8 cellular contexts compared by ENCODE assay signal in genomic region chr18:12038661-12039417, GRCh38. TPM values are rescaled to one million over a fixed set of nuclear protein-coding genes. Genes with fewer than 3 reads are reported as not detected.
DNase-seq lines count a peak whose midpoint lies in the region; ATAC-seq and TF ChIP-seq lines count a peak whose summit lies in the region.

No MANE protein-coding gene starts in this region.

- TF ChIP-seq CTCF in CD4-positive, alpha-beta T cell (IDR thresholded peaks at IDR 0.05), result peak; percentile 98
- TF ChIP-seq CTCF in PC-9 (conservative IDR thresholded peaks at IDR 0.05), result peak; percentile 97
- TF ChIP-seq CTCF in esophagus squamous epithelium (IDR thresholded peaks at IDR 0.05), result peak; percentile 95 to 99 (median 98)

- no peaks in the 10 kb centered on the region for H3K9me2 ChIP-seq in PC-9 (ENCODE audit: insufficient read depth)

- no TSS peak for BruUV-seq in PC-9 (replicated peaks; lab: Mats Ljungman, UMichigan)

- DNase-seq in CD4-positive, alpha-beta T cell, result peak; percentile 47 to 82 (median 66)
- DNase-seq in HPDE6-E6E7 (ENCODE audit: extremely low spot score), result peak; percentile 54
- peak; percentile 57 to 84 for DNase-seq in PC-9
- DNase-seq in activated T-cell treated with anti-CD3 and anti-CD28 coated beads, Interleukin-2, amount 50 U/mL, for 48 hours, result peak; percentile 82 to 85
- no peak for DNase-seq in esophagus squamous epithelium (lab: John Stamatoyannopoulos, UW)
- DNase-seq in stimulated activated CD8-positive, alpha-beta memory T cell treated with anti-CD3 and anti-CD28 coated beads, Interleukin-4, amount 100 ng/mL, for 48 hours, result peak; percentile 85

- intact Hi-C loops in CD4-positive, alpha-beta T cell (cut with DNase I, micrococcal nuclease), result loop anchor here (1.0 to 5.0 kb wide), 6 partner anchors 101 to 1188 kb away; no protein-coding TSS in a partner anchor
- intact Hi-C loops in PC-9 (cut with micrococcal nuclease; ENCODE audit: unreplicated experiment), result loop anchor here (1.0 to 10.0 kb wide), 4 partner anchors 42 to 724 kb away; no protein-coding TSS in a partner anchor
- intact Hi-C loops in esophagus squamous epithelium (cut with DNase I), result loop anchor here (10.0 kb wide), 1 partner anchor 184 kb away; the partner anchor contains the start of gene CHMP1B

- peaks cover 15% of the 10 kb centered on the region for H3K27me3 ChIP-seq in CD4-positive, alpha-beta T cell (ENCODE audit: control insufficient read depth, insufficient read depth, low read length)
- H3K27me3 ChIP-seq in PC-9 (ENCODE audit: insufficient read depth, low read depth), result no peaks in the 10 kb centered on the region
- H3K27me3 ChIP-seq in esophagus squamous epithelium, result peaks cover 0 to 7% (median 0%) of the 10 kb centered on the region in 4 donors
- no peaks in the 10 kb centered on the region for H3K27me3 ChIP-seq in muscle layer of duodenum (ENCODE audit: low read depth, low read length)

- TF ChIP-seq POLR2A in esophagus squamous epithelium (IDR thresholded peaks at IDR 0.05), result no peak

- H3K9me3 ChIP-seq in CD4-positive, alpha-beta T cell (ENCODE audit: control insufficient read depth, low read length), result no peaks in the 10 kb centered on the region
- no peaks in the 10 kb centered on the region for H3K9me3 ChIP-seq in PC-9 (ENCODE audit: insufficient read depth, low read depth)
- no peaks in the 10 kb centered on the region for H3K9me3 ChIP-seq in esophagus squamous epithelium
- no peaks in the 10 kb centered on the region for H3K9me3 ChIP-seq in muscle layer of duodenum (ENCODE audit: control insufficient read depth in 1 of 2, low read length in 2 of 2)

- no peaks in the 10 kb centered on the region for H3K79me2 ChIP-seq in PC-9 (ENCODE audit: low read depth)

- H2AFZ ChIP-seq in PC-9, result peak overlapping the region; percentile 83

- H3K9me3 Mint-ChIP-seq in CD4-positive, alpha-beta T cell, result no peaks in the 10 kb centered on the region

- WGBS in esophagus squamous epithelium, 2 donors, result 4 to 9% methylated on average over 6 to 9 of the region's 70 CpGs

- CTCF ChIA-PET in CD4-positive, alpha-beta T cell (lab: Charles Lee), result interaction anchor here (0.5 to 2.7 kb wide), 3 partner anchors 101 to 313 kb away, joined by 3 to 15 read pairs (median 12); no protein-coding TSS in a partner anchor
- CTCF ChIA-PET in PC-9 (lab: Charles Lee), result interaction anchor here (0.5 to 2.1 kb wide), 8 partner anchors 10 to 728 kb away, joined by 3 to 11 read pairs (median 4); partner anchors contain the start of gene IMPA2

- H3F3A ChIP-seq in PC-9 (ENCODE audit: insufficient read depth, low read depth), result peaks cover 6% of the 10 kb centered on the region; the same call in 1 of the 2 replicates

- H3K4me3 ChIP-seq in PC-9 (peak overlapping the region; percentile 60), esophagus squamous epithelium (peak overlapping the region; percentile 36 to 73 (median 54)), muscle layer of duodenum (ENCODE audit: low read depth in 1 of 2, low read length in 2 of 2) (peak overlapping the region; percentile 21 to 70)

- 0 out of 2 replicates have a peak, but pooled peaks cover 3% of the 10 kb centered on the region for H3K4me1 ChIP-seq in PC-9 (replicated peaks; ENCODE audit: insufficient read depth)
- H3K4me1 ChIP-seq in esophagus squamous epithelium, result peaks cover 13 to 59% (median 15%) of the 10 kb centered on the region in 3 donors
- peaks cover 0 to 4% of the 10 kb centered on the region in 2 donors for H3K4me1 ChIP-seq in muscle layer of duodenum (ENCODE audit: control insufficient read depth in 1 of 2, insufficient read depth in 2 of 2, low read length in 2 of 2)

- H3K4me3 Mint-ChIP-seq in CD4-positive, alpha-beta T cell, result no peak overlapping the region

- peak overlapping the region; percentile 96 for H3K4me2 ChIP-seq in PC-9

- H3K27ac Mint-ChIP-seq in CD4-positive, alpha-beta T cell, result no peak overlapping the region

- H3K4me1 Mint-ChIP-seq in CD4-positive, alpha-beta T cell (ENCODE audit: low read depth), result peaks cover 5% of the 10 kb centered on the region

- POLR2A ChIA-PET in CD4-positive, alpha-beta T cell (lab: Charles Lee), result no interaction called here
- POLR2A ChIA-PET in PC-9 (lab: Charles Lee; ENCODE audit: unreplicated experiment), result no interaction called here

- no peaks in the 10 kb centered on the region for H3K36me3 Mint-ChIP-seq in CD4-positive, alpha-beta T cell (ENCODE audit: low read depth)

- H3K27ac ChIP-seq in CD4-positive, alpha-beta T cell (ENCODE audit: low read depth, low read length), result no peak overlapping the region
- H3K27ac ChIP-seq in PC-9, result no peak overlapping the region
- H3K27ac ChIP-seq in esophagus squamous epithelium, result peak overlapping the region; percentile 62 to 90 (median 84)
- H3K27ac ChIP-seq in muscle layer of duodenum (ENCODE audit: low read length), result no peak overlapping the region

- ATAC-seq in CD4-positive, alpha-beta T cell (ENCODE audit: poor library complexity), result peak; percentile 90
- peak; percentile 92 for ATAC-seq in GM19397 (IDR thresholded peaks at IDR 0.05; ENCODE audit: unreplicated experiment)

- H4K20me1 ChIP-seq in PC-9 (ENCODE audit: insufficient read depth), result no peaks in the 10 kb centered on the region

- H3K36me3 ChIP-seq in PC-9 (ENCODE audit: low read depth) (no peaks in the 10 kb centered on the region), esophagus squamous epithelium (peaks cover 0 to 9% (median 0%) of the 10 kb centered on the region in 3 donors), muscle layer of duodenum (ENCODE audit: control insufficient read depth in 1 of 2, insufficient read depth in 2 of 2, low read length in 2 of 2) (no peaks in the 10 kb centered on the region)

- peaks cover 29% of the 10 kb centered on the region for H3K27me3 Mint-ChIP-seq in CD4-positive, alpha-beta T cell

RNA-seq across cellular contexts. Expression of gene ANKRD62, which starts 54.8 kb away (rescaled TPM):
- total RNA-seq in CD4-positive, alpha-beta T cell, result not detected
- total RNA-seq in PC-9 (2021), result 0.20 TPM in 1 of 2 replicates, not detected in the other
- under 1 TPM in 3 of 4 donors, not detected in 1; under 0.01 to 0.97 (median 0.27) TPM for total RNA-seq in esophagus squamous epithelium

RNA-seq across cellular contexts. Expression of gene IMPA2, which starts 57.5 kb away (rescaled TPM):
- total RNA-seq in CD4-positive, alpha-beta T cell, result 1 to 10 TPM; 1.7 to 2.5 TPM
- total RNA-seq in PC-9 (2021), result 83.6 and 91.4 TPM in 2 replicates
- total RNA-seq in esophagus squamous epithelium, result 100 to 1,000 TPM; 121 to 235 (median 164) TPM

Comparison
In these comparisons a context has a peak if more than half of its experiments do, and no peak if none do; other contexts are left out.
1. H3K27ac ChIP-seq: peak in esophagus squamous epithelium (4 of 4); none in CD4-positive, alpha-beta T cell (single experiment), PC-9 (single experiment) and muscle layer of duodenum (single experiment).
2. RNA of gene IMPA2, which starts 57.5 kb away (total RNA-seq): 121 to 235 TPM in esophagus squamous epithelium and 83.6 to 91.4 TPM in PC-9; 1.7 to 2.5 TPM in CD4-positive, alpha-beta T cell; every median in the first group is over 10 times any median in the second.
3. Peak in every context shown above with its lines, with median percentiles within 50 percentile points of each other: CTCF ChIP-seq and H3K4me3 ChIP-seq.